In genomic region chr19:41994994-41995958, GRCh38 we compare ENCODE assay signal across 13 cellular contexts. TPM values are rescaled to one million over a fixed set of nuclear protein-coding genes. Genes with fewer than 3 reads are reported as not detected.
DNase-seq lines count a peak whose midpoint lies in the region; ATAC-seq and TF ChIP-seq lines count a peak whose summit lies in the region.
"Had no signal": no experiment of that assay in that cellular context is flagged by ENCODE, and none has a peak within 500 bp of the region (broad histone marks: within the 10 kb centered on the region; RNA-seq: fewer than 3 reads in every experiment).

No MANE protein-coding gene starts in this region.

- H3K4me1 Mint-ChIP-seq in activated naive CD8-positive, alpha-beta T cell (ENCODE audit: low read depth), result peaks cover 41% of the 10 kb centered on the region
- H3K4me1 Mint-ChIP-seq in naive B cell, result peaks cover 39 to 49% (median 45%) of the 10 kb centered on the region in 3 donors
- H3K4me1 Mint-ChIP-seq in type B pancreatic cell (ENCODE audit: unreplicated experiment), result peaks cover 10% of the 10 kb centered on the region

- no peak for TF ChIP-seq POLR2A in vagina (IDR thresholded peaks at IDR 0.05)

- no peaks in the 10 kb centered on the region for H3K9me3 Mint-ChIP-seq in activated naive CD8-positive, alpha-beta T cell (ENCODE audit: low read depth)
- peaks cover 0 to 6% (median 0%) of the 10 kb centered on the region in 7 donors for H3K9me3 Mint-ChIP-seq in naive B cell
- no peaks in the 10 kb centered on the region for H3K9me3 Mint-ChIP-seq in type B pancreatic cell

- peaks cover 15% of the 10 kb centered on the region for H3K4me1 ChIP-seq in vagina
- H3K4me1 ChIP-seq: prostate gland had no signal

- peaks cover 4% of the 10 kb centered on the region for H3K36me3 Mint-ChIP-seq in activated naive CD8-positive, alpha-beta T cell
- H3K36me3 Mint-ChIP-seq in naive B cell (peaks cover 0 to 27% of the 10 kb centered on the region in 2 donors), type B pancreatic cell (no peaks in the 10 kb centered on the region)

- intact Hi-C loops in left ventricle myocardium superior (cut with micrococcal nuclease), result no loop called here
- intact Hi-C loops in left cardiac atrium (cut with DNase I), result loop anchor here in 1 of 2 donors (5.0 kb wide), 1 partner anchor 37 kb away; no protein-coding TSS in a partner anchor
- intact Hi-C loops in vagina (cut with DNase I), result no loop called here

- peaks cover 37% of the 10 kb centered on the region for H3K27me3 Mint-ChIP-seq in activated naive CD8-positive, alpha-beta T cell
- peaks cover 52 to 63% (median 59%) of the 10 kb centered on the region in 3 donors for H3K27me3 Mint-ChIP-seq in naive B cell
- H3K27me3 Mint-ChIP-seq in type B pancreatic cell, result peaks cover 65% of the 10 kb centered on the region

- DNase-seq in left ventricle myocardium superior, result peak; percentile 12
- no peak for DNase-seq in left cardiac atrium
- DNase-seq in naive B cell, result no peak
- no peak for DNase-seq in type B pancreatic cell (ENCODE audit: extremely low spot score, unreplicated experiment)
- DNase-seq in DMS53 (lab: John Stamatoyannopoulos, UW), result no peak
- DNase-seq in vagina (ENCODE audit: extremely low spot score in 2 of 2), result no peak
- no peak for DNase-seq in NCI-H2196 (lab: John Stamatoyannopoulos, UW; ENCODE audit: unreplicated experiment)
- DNase-seq: EL, NCI-H1048, upper lobe of left lung had no signal

- H3K4me3 Mint-ChIP-seq in activated naive CD8-positive, alpha-beta T cell, result peak overlapping the region; percentile 77
- peak overlapping the region; percentile 24 to 85 (median 72) for H3K4me3 Mint-ChIP-seq in naive B cell
- H3K4me3 Mint-ChIP-seq in type B pancreatic cell, result peak overlapping the region; percentile 29

- no peak for TF ChIP-seq CTCF in type B pancreatic cell (conservative IDR thresholded peaks at IDR 0.05)
- no peak for TF ChIP-seq CTCF in vagina (IDR thresholded peaks at IDR 0.05)

- no peak overlapping the region for H3K27ac ChIP-seq in vagina
- H3K27ac ChIP-seq: ascending aorta, prostate gland, upper lobe of left lung had no signal

- ATAC-seq in left ventricle myocardium superior (no peak), left cardiac atrium (no peak), naive B cell (ENCODE audit: low read depth in 2 of 2) (no peak)

- H3K4me3 ChIP-seq in vagina, result no peak overlapping the region

- H3K9me3 ChIP-seq in vagina, result no peaks in the 10 kb centered on the region
- H3K9me3 ChIP-seq: ascending aorta, prostate gland, upper lobe of left lung had no signal

- H3K36me3 ChIP-seq in vagina, result no peaks in the 10 kb centered on the region
- H3K36me3 ChIP-seq: ascending aorta, prostate gland, upper lobe of left lung had no signal

- H3K27ac Mint-ChIP-seq in activated naive CD8-positive, alpha-beta T cell, result no peak overlapping the region
- H3K27ac Mint-ChIP-seq in naive B cell (peak overlapping the region in 1 of 6 donors; percentile 84), type B pancreatic cell (no peak overlapping the region)

- H3K27me3 ChIP-seq in vagina, result peaks cover 15% of the 10 kb centered on the region

RNA-seq across cellular contexts. Expression of gene ATP1A3, which starts 1.2 kb away (rescaled TPM):
- total RNA-seq in left ventricle myocardium superior (416 TPM), left cardiac atrium (100 to 1,000 TPM; 235 to 274 TPM), type B pancreatic cell (ENCODE audit: low replicate concordance) (5.6 TPM in 1 of 2 replicates, not detected in the other), vagina (4.7 TPM)
- polyA plus RNA-seq in naive B cell (ENCODE audit: low read depth in 6 of 6), result 1 to 10 TPM in 1 of 6 donors, under 1 TPM in 4, not detected in 1; 0.29 to 1.1 (median 0.45) TPM

RNA-seq across cellular contexts. Expression of gene RABAC1, which starts 36.2 kb away (rescaled TPM):
- total RNA-seq in left ventricle myocardium superior, result 61.0 TPM
- total RNA-seq in left cardiac atrium, result 100 to 1,000 TPM in 1 of 2 donors, 10 to 100 TPM in 1; 91.4 to 117 TPM
- 100 to 1,000 TPM; 218 to 268 (median 245) TPM for polyA plus RNA-seq in naive B cell (ENCODE audit: low read depth in 6 of 6)
- total RNA-seq in type B pancreatic cell (ENCODE audit: low replicate concordance), result 124 and 140 TPM in 2 replicates
- 263 TPM for total RNA-seq in vagina

Comparison
In these comparisons a context has a peak if more than half of its experiments do, and no peak if none do; other contexts are left out.
1. RNA of gene ATP1A3, which starts 1.2 kb away (total RNA-seq): 416 TPM in left ventricle myocardium superior (single experiment) and 235 to 274 TPM in left cardiac atrium; 5.6 TPM in type B pancreatic cell and 4.7 TPM in vagina (single experiment); every median in the first group is over 10 times any median in the second.
2. Peak in every context shown above with its lines, with median percentiles within 50 percentile points of each other: H3K4me3 Mint-ChIP-seq.